19 cellular contexts compared by ENCODE assay signal in the genomic region with DNA sequence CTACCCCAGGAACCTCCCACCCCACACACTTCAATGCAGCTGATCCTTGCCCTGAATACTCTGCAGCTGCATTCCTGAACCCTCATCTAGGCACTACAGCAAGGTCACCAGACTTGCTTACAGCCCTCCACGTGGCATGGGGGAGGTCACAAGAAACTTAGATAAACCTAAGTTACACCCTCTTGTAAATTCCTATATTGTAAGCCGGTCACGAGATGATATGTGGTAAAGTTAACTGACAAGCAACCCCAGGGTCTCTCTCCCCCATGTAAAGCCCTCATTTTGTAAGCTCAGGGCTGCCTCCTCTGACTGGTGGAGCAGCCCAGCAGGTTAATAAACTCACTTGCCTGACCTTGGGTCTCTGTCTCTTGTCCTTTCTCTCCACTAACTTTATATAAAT.
DNase-seq lines count a peak whose midpoint lies in the region; ATAC-seq and TF ChIP-seq lines count a peak whose summit lies in the region.
"Had no signal": no experiment of that assay in that cellular context is flagged by ENCODE, and none has a peak within 500 bp of the region (broad histone marks: within the 10 kb centered on the region; RNA-seq: fewer than 3 reads in every experiment).

No MANE protein-coding gene starts in this region.

- H3K27me3 ChIP-seq in osteoblast (ENCODE audit: insufficient read depth, low read length), result no peaks in the 10 kb centered on the region
- H3K27me3 ChIP-seq: MG63 had no signal

- ATAC-seq in GM21390 (IDR thresholded peaks at IDR 0.05; ENCODE audit: unreplicated experiment), result peak; percentile 35
- ATAC-seq in HG03025 (IDR thresholded peaks at IDR 0.05; ENCODE audit: low FRiP score, unreplicated experiment), result peak; percentile 49
- no peak for ATAC-seq in GM19467 (IDR thresholded peaks at IDR 0.05; ENCODE audit: unreplicated experiment)
- ATAC-seq: activated naive CD4-positive, alpha-beta T cell treated with anti-CD3 and anti-CD28 coated beads, Interleukin-2, amount 50 U/mL, for 72 hours had no signal

- intact Hi-C loops in OCI-LY7 (cut with micrococcal nuclease; ENCODE audit: unreplicated experiment), result no loop called here

- H3K4me2 ChIP-seq in OCI-LY7 (ENCODE audit: low read length) (peak overlapping the region; percentile 65), osteoblast (ENCODE audit: insufficient read depth, low read length) (no peak overlapping the region)

- H3K27ac ChIP-seq in OCI-LY7 (ENCODE audit: low read depth, low read length, poor library complexity, severe bottlenecking) (peak overlapping the region; percentile 81), osteoblast (ENCODE audit: low read depth, low read length) (no peak overlapping the region)
- H3K27ac ChIP-seq: thoracic aorta, VCaP had no signal

- DNase-seq in GM12865 (ENCODE audit: low read depth) (peak; percentile 0), OCI-LY7 (ENCODE audit: low spot score) (peak; percentile 53), NCI-H1436 (lab: John Stamatoyannopoulos, UW) (no peak), SHP77 (lab: John Stamatoyannopoulos, UW) (no peak), osteoblast (ENCODE audit: insufficient read length, low spot score, missing footprints) (no peak)
- DNase-seq: COR-L47; effector CD8-positive, alpha-beta T cell; foreskin fibroblast; GDM1; MG63; NCI-H2107; NK-92 treated with Interleukin-12 subunit alpha and Interleukin-12 subunit beta, amount 100 ng/mL, for 24 hours had no signal

- H3K9me2 ChIP-seq in OCI-LY7 (ENCODE audit: insufficient read depth, low read length), result no peaks in the 10 kb centered on the region

- H3K79me2 ChIP-seq in OCI-LY7 (ENCODE audit: insufficient read depth, low read depth, low read length) (no peaks in the 10 kb centered on the region), osteoblast (ENCODE audit: insufficient read depth, low read length) (no peaks in the 10 kb centered on the region)

- H3K36me3 ChIP-seq in OCI-LY7 (ENCODE audit: insufficient read depth, low read length), result peaks cover 10% of the 10 kb centered on the region; the same call in 1 of the 2 replicates
- no peaks in the 10 kb centered on the region for H3K36me3 ChIP-seq in osteoblast (ENCODE audit: insufficient read depth, low read length)
- H3K36me3 ChIP-seq: HAP-1, MG63, thoracic aorta had no signal

- H2AFZ ChIP-seq in OCI-LY7 (ENCODE audit: low read length) (peak overlapping the region; percentile 95), osteoblast (ENCODE audit: low read length) (no peak overlapping the region)

- H3K4me1 ChIP-seq in OCI-LY7 (ENCODE audit: insufficient read depth, low read length, poor library complexity, severe bottlenecking), result peaks cover 30% of the 10 kb centered on the region
- H3K4me1 ChIP-seq in osteoblast (ENCODE audit: insufficient read depth, low read length), result no peaks in the 10 kb centered on the region

- POLR2A ChIA-PET in OCI-LY7 (lab: Charles Lee), result no interaction called here

- H3K9me3 ChIP-seq in OCI-LY7 (ENCODE audit: low read length) (peaks cover 14% of the 10 kb centered on the region), osteoblast (ENCODE audit: low read depth, low read length) (no peaks in the 10 kb centered on the region)
- H3K9me3 ChIP-seq: HAP-1, MG63, thoracic aorta had no signal

- H3K4me3 ChIP-seq in GM12865 (ENCODE audit: low read depth, low read length) (no peak overlapping the region), OCI-LY7 (ENCODE audit: low read depth, low read length, poor library complexity, severe bottlenecking) (peak overlapping the region; percentile 58), osteoblast (ENCODE audit: insufficient read depth, low read length) (no peak overlapping the region)
- H3K4me3 ChIP-seq: HAP-1, MG63, thoracic aorta had no signal

- CTCF ChIA-PET in OCI-LY7 (lab: Charles Lee; ENCODE audit: unreplicated experiment), result no interaction called here

- H4K20me1 ChIP-seq in OCI-LY7 (ENCODE audit: insufficient read depth, low read length), result no peaks in the 10 kb centered on the region
- no peaks in the 10 kb centered on the region for H4K20me1 ChIP-seq in osteoblast (ENCODE audit: insufficient read depth, low read length)

- TF ChIP-seq CTCF in GM12865 (IDR thresholded peaks at IDR 0.05; ENCODE audit: insufficient read depth, low read depth, low read length, missing control alignments), result no peak
- no peak for TF ChIP-seq CTCF in OCI-LY7 (conservative IDR thresholded peaks at IDR 0.05; ENCODE audit: low read length)
- no peak for TF ChIP-seq CTCF in osteoblast (IDR thresholded peaks at IDR 0.05; ENCODE audit: extremely low read depth, low read depth, low read length)

- BruUV-seq in OCI-LY7 (replicated peaks; lab: Mats Ljungman, UMichigan), result no TSS peak

Comparison
In these comparisons a context has a peak if more than half of its experiments do, and no peak if none do; other contexts are left out.
1. DNase-seq: peak in GM12865 (single experiment) and OCI-LY7 (single experiment); none in NCI-H1436 (single experiment), SHP77 (0 of 2) and osteoblast (single experiment).